22 cellular contexts compared by ENCODE assay signal in the genomic region with DNA sequence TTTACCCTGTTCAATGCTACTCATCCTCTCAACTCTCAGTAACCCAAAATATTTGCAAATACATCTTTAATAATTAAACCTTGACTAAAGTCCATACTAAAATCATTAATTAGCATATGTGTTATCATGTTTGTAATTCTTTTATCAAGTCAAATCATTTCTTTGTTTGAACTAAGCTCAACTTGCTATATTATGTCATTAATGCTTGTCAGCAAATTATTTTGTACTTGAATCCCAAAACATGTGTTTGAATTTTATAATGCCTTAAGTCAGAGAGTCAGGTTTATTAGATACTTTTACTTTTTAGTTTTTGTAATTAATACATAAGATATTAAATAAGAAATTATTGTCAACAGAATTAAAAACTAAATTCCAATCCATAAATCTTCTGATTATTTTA. TPM values are rescaled to one million over a fixed set of nuclear protein-coding genes. Genes with fewer than 3 reads are reported as not detected.
"Had no signal": no experiment of that assay in that cellular context is flagged by ENCODE, and none has a peak within 500 bp of the region (broad histone marks: within the 10 kb centered on the region; RNA-seq: fewer than 3 reads in every experiment).

No MANE protein-coding gene starts in this region.

- H3K27ac ChIP-seq: SJSA1, SK-N-MC had no signal

- FAIRE-seq: RCC 7860 had no signal

- H3K4me3 ChIP-seq: MG63, SJSA1, SK-N-MC had no signal

- DNase-seq: KBM-7, MG63, NCI-H1092, NCI-H1105 treated with DMSO at 0.1 percent for 48 hours, NCI-H1417 treated with DMSO at 0.1 percent for 48 hours, NCI-H146, NCI-H1694 treated with DMSO at 0.1 percent for 48 hours, NCI-H1930, NCI-H2081, NCI-H2107, NCI-H2227 treated with DMSO at 0.1 percent for 48 hours, NCI-H524, NCI-H69, NCI-H774, Right ventricle myocardium superior, RPMI8226, SIG-M5 had no signal

- H3K9me3 ChIP-seq: MG63, SJSA1 had no signal

- H3K27me3 ChIP-seq: MG63, SJSA1 had no signal

- H3K36me3 ChIP-seq: MG63, SJSA1 had no signal

RNA-seq across cellular contexts. Expression of gene ABCD2, which starts 16.5 kb away (rescaled TPM):
- total RNA-seq: HT-29, NCI-H460, SJSA1 had no signal
